ENCODE assay signal across 1 cellular context in the genomic region with DNA sequence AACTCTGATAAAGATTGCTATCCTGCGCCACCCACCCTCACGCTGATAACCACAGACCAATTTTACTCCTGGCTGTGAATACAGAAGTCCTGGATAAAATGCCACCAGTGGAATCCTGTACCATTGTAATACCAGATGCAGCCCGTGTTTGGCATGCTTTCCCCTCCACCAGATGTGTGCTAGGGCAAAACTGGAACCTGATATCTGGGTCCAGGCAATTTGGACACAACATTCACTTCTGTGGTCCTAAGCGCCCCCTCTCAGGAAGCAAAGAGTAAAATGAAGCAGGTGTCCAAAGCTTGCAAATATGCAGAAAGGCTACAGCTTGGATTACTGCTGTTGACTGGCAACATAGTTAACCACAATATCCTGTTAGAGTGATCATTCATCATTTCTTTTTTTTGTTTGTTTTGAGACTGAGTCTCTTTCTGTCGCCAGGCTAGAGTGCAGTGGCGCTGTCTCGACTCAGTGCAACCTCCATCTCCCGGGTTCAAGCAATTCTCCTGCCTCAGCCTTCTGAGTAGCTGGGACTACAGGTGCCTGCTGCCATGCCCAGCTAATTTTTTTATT.
TF ChIP-seq lines count a peak whose summit lies in the region.

No MANE protein-coding gene starts in this region.

TF ChIP-seq in GM12878, 131 proteins besides CTCF, POLR2A, EP300 and RAD21:
- TF ChIP-seq PKNOX1 (IDR thresholded peaks at IDR 0.05), result peak; percentile 53
- peak; percentile 65 for TF ChIP-seq RUNX3 (IDR thresholded peaks at IDR 0.05; ENCODE audit: low read length)
- no peak for TF ChIP-seq YY1 (IDR thresholded peaks at IDR 0.05; ENCODE audit: low read depth, low read length)
